20 cellular contexts compared by ENCODE assay signal in genomic region chr7:41052736-41053135, GRCh38.
"Had no signal": no experiment of that assay in that cellular context is flagged by ENCODE, and none has a peak within 500 bp of the region (broad histone marks: within the 10 kb centered on the region; RNA-seq: fewer than 3 reads in every experiment).

No MANE protein-coding gene starts in this region.

- DNase-seq: activated CD4-positive, alpha-beta T cell treated with anti-CD3 and anti-CD28 coated beads for 4 hours; activated CD8-positive, alpha-beta memory T cell treated with anti-CD3 and anti-CD28 coated beads, Interleukin-2, amount 50 U/mL, for 4 hours; activated CD8-positive, alpha-beta T cell treated with anti-CD3 and anti-CD28 coated beads for 36 hours; activated gamma-delta T cell treated with Interleukin-2 at 50 U/mL for 16 hours; activated naive CD4-positive, alpha-beta T cell treated with anti-CD3 and anti-CD28 coated beads, Interleukin-2, amount 10 ng/mL, durations not matched to agents 7 days and 5 days; activated naive CD8-positive, alpha-beta T cell treated with anti-CD3 and anti-CD28 coated beads for 36 hours; activated T-cell treated with anti-CD3 and anti-CD28 coated beads, Interleukin-2, amount 50 U/mL, for 72 hours; brain microvascular endothelial cell; cerebellar nuclear complex; MG63; MV-4-11; NCI-H1092 treated with DMSO at 0.1 percent for 48 hours; NCI-H1417 treated with DMSO at 0.1 percent for 48 hours; NCI-H187; NCI-H345; NCI-H510A; NCI-H748 treated with DMSO at 0.1 percent for 48 hours; SW 1271 had no signal

- ATAC-seq: activated CD4-positive, CD25-positive, alpha-beta regulatory T cell treated with anti-CD3 and anti-CD28 coated beads, Interleukin-2, amount 50 U/mL, for 24 hours; activated CD8-positive, alpha-beta T cell treated with anti-CD3 and anti-CD28 coated beads for 36 hours; activated T-cell treated with anti-CD3 and anti-CD28 coated beads, Interleukin-2, amount 50 U/mL, for 72 hours; SK-N-SH treated with all-trans-retinoic acid at 6 μM for 48 hours had no signal
